In the genomic region with DNA sequence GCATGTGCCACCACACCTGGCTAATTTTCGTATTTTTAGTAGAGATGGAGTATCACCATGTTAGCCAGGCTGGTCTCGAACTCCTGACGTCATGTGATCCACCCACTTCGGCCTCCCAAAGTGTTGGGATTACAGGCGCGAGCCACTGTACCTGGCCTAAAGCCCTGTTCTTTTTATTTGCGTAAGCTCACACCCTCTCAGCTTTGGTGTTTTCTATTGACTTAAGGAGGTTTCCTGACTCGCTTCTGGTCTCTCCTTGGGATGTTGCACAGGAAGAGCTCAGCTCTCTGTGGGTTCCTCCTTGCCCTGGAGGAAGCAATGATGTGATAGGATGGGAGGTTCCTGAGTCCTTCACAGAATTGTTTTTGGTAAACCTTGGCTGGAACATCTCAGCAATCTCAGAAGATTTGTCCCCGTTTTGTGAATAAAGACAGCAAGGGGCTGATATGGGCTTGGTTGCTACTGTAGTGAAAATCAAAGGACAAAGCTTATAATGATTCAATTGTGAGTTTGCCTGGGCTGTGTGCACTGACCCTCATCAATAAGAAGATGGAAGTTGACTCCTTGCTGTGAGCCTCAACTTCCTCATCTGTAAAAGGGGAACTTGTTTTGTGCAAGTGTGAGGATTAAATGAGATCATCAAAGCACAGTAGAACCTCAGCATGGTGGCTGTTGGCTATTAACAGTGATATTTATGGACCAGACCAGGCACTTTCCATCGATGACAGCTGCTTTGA, we compare ENCODE assay signal across 1 cellular context.
TF ChIP-seq lines count a peak whose summit lies in the region.

No MANE protein-coding gene starts in this region.

TF ChIP-seq in SK-N-SH, 30 proteins besides CTCF, POLR2A, EP300 and RAD21 (continued from another document):
- TF ChIP-seq, protein P1, sequence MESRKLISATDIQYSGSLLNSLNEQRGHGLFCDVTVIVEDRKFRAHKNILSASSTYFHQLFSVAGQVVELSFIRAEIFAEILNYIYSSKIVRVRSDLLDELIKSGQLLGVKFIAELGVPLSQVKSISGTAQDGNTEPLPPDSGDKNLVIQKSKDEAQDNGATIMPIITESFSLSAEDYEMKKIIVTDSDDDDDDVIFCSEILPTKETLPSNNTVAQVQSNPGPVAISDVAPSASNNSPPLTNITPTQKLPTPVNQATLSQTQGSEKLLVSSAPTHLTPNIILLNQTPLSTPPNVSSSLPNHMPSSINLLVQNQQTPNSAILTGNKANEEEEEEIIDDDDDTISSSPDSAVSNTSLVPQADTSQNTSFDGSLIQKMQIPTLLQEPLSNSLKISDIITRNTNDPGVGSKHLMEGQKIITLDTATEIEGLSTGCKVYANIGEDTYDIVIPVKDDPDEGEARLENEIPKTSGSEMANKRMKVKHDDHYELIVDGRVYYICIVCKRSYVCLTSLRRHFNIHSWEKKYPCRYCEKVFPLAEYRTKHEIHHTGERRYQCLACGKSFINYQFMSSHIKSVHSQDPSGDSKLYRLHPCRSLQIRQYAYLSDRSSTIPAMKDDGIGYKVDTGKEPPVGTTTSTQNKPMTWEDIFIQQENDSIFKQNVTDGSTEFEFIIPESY (IDR thresholded peaks at IDR 0.05; ENCODE audit: borderline replicate concordance, low read depth), result no peak
- TF ChIP-seq FOXJ3 (CRISPR knock-in tag; IDR thresholded peaks at IDR 0.05) (no peak), POLR2AphosphoS5 (IDR thresholded peaks at IDR 0.05; ENCODE audit: low read depth, low read length) (no peak), TEAD4 (IDR thresholded peaks at IDR 0.05; ENCODE audit: borderline replicate concordance, insufficient read depth) (no peak), NFIC (IDR thresholded peaks at IDR 0.05; ENCODE audit: borderline replicate concordance) (no peak), RCOR1 (IDR thresholded peaks at IDR 0.05; ENCODE audit: low read length) (no peak), EZH2phosphoT487 (IDR thresholded peaks at IDR 0.05; ENCODE audit: borderline replicate concordance, low read depth) (no peak), NRF1 (IDR thresholded peaks at IDR 0.05; ENCODE audit: low read depth, low read length) (no peak)
